In the genomic region with DNA sequence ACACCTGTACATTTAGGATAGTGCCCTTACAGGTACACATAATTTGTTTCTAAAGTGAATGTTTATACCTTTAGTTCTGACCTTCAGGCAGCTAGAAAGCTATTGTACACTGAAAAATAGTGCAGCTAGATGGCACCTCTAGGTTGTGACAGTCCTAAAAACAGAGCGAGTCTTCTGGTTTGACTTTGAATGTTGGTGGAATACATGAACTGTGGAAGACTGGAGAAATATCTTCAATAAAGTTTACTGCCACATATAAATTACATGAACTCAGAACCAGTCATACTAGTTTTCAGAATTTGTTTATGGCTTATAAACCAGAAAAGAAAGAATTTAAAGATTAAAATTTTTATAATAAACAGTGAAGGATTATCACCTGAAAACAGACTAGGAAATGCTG, we compare ENCODE assay signal across 31 cellular contexts.
"Had no signal": no experiment of that assay in that cellular context is flagged by ENCODE, and none has a peak within 500 bp of the region (broad histone marks: within the 10 kb centered on the region; RNA-seq: fewer than 3 reads in every experiment).

No MANE protein-coding gene starts in this region.

- H3K9me3 ChIP-seq: body of pancreas had no signal

- H3K27me3 ChIP-seq: body of pancreas had no signal

- H3K4me3 Mint-ChIP-seq: activated CD4-positive, alpha-beta memory T cell treated with anti-CD3 and anti-CD28 coated beads for 36 hours; activated CD8-positive, alpha-beta memory T cell treated with anti-CD3 and anti-CD28 coated beads, Interleukin-2, amount 10 ng/mL, durations not matched to agents 7 days and 5 days; activated naive CD4-positive, alpha-beta T cell treated with anti-CD3 and anti-CD28 coated beads, Interleukin-2, amount 50 U/mL, for 24 hours; activated naive CD8-positive, alpha-beta T cell treated with anti-CD3 and anti-CD28 coated beads, Interleukin-2, amount 10 ng/mL, durations not matched to agents 7 days and 5 days; central memory CD8-positive, alpha-beta T cell had no signal

- H3K9me3 Mint-ChIP-seq: activated CD4-positive, alpha-beta memory T cell treated with anti-CD3 and anti-CD28 coated beads for 36 hours; activated naive CD4-positive, alpha-beta T cell treated with anti-CD3 and anti-CD28 coated beads, Interleukin-2, amount 50 U/mL, for 24 hours; activated naive CD8-positive, alpha-beta T cell treated with anti-CD3 and anti-CD28 coated beads, Interleukin-2, amount 10 ng/mL, durations not matched to agents 7 days and 5 days; activated T-helper 2 cell treated with anti-CD3 and anti-CD28 coated beads, Interferon-gamma antibody, Interleukin-2, Interleukin-4, amounts not matched to agents 10 μg/mL and 5 μg/mL and 100 μg/mL, durations not matched to agents 14 hours and 24 hours and 36 hours; central memory CD8-positive, alpha-beta T cell had no signal

- H3K27me3 Mint-ChIP-seq: activated CD4-positive, alpha-beta memory T cell treated with anti-CD3 and anti-CD28 coated beads for 36 hours; activated CD8-positive, alpha-beta memory T cell treated with anti-CD3 and anti-CD28 coated beads, Interleukin-2, amount 10 ng/mL, durations not matched to agents 7 days and 5 days; activated naive CD4-positive, alpha-beta T cell treated with anti-CD3 and anti-CD28 coated beads, Interleukin-2, amount 50 U/mL, for 24 hours; activated naive CD8-positive, alpha-beta T cell treated with anti-CD3 and anti-CD28 coated beads, Interleukin-2, amount 10 ng/mL, durations not matched to agents 7 days and 5 days; central memory CD8-positive, alpha-beta T cell had no signal

- H3K27ac Mint-ChIP-seq: activated CD4-positive, alpha-beta memory T cell treated with anti-CD3 and anti-CD28 coated beads for 36 hours; activated CD8-positive, alpha-beta memory T cell treated with anti-CD3 and anti-CD28 coated beads, Interleukin-2, amount 10 ng/mL, durations not matched to agents 7 days and 5 days; activated naive CD4-positive, alpha-beta T cell treated with anti-CD3 and anti-CD28 coated beads, Interleukin-2, amount 50 U/mL, for 24 hours; activated naive CD8-positive, alpha-beta T cell treated with anti-CD3 and anti-CD28 coated beads, Interleukin-2, amount 10 ng/mL, durations not matched to agents 7 days and 5 days; activated T-helper 2 cell treated with anti-CD3 and anti-CD28 coated beads, Interferon-gamma antibody, Interleukin-2, Interleukin-4, amounts not matched to agents 10 μg/mL and 5 μg/mL and 100 μg/mL, durations not matched to agents 14 hours and 24 hours and 36 hours had no signal

- H3K27ac ChIP-seq: body of pancreas, PC-9, RWPE1 had no signal

- DNase-seq: activated CD4-positive, alpha-beta memory T cell treated with anti-CD3 and anti-CD28 coated beads for 36 hours; activated CD4-positive, alpha-beta T cell treated with anti-CD3 and anti-CD28 coated beads, Interleukin-2, amount 50 U/mL, for 1 hour; activated CD8-positive, alpha-beta memory T cell treated with anti-CD3 and anti-CD28 coated beads for 24 hours; activated CD8-positive, alpha-beta memory T cell treated with anti-CD3 and anti-CD28 coated beads, Interleukin-2, amount 10 ng/mL, durations not matched to agents 7 days and 5 days; activated CD8-positive, alpha-beta memory T cell treated with anti-CD3 and anti-CD28 coated beads, Interleukin-2, amount 50 U/mL, for 48 hours; activated gamma-delta T cell; activated naive CD4-positive, alpha-beta T cell treated with Interleukin-2 at 50 U/mL for 16 hours; activated naive CD8-positive, alpha-beta T cell treated with anti-CD3 and anti-CD28 coated beads, Interleukin-2, amount 10 ng/mL, durations not matched to agents 7 days and 5 days; body of pancreas; Kasumi-1; KG1; NCI-H1092 treated with DMSO at 0.1 percent for 48 hours; NCI-H1417; NCI-H146; NCI-H187; NCI-H2029 treated with DMSO at 0.1 percent for 48 hours; NCI-H2107; NCI-H2171; NCI-H510A; NCI-H526; NCI-H748 treated with DMSO at 0.1 percent for 48 hours; NK-92 treated with Interleukin-12 subunit alpha and Interleukin-12 subunit beta, amount 100 ng/mL, for 24 hours; PC-9; SIG-M5; SW 1271; T1000 had no signal

- H3K4me3 ChIP-seq: body of pancreas, PC-9 had no signal

- H3K4me1 ChIP-seq: body of pancreas had no signal

- ATAC-seq: activated CD8-positive, alpha-beta memory T cell treated with anti-CD3 and anti-CD28 coated beads, Interleukin-2, amount 10 ng/mL, durations not matched to agents 7 days and 5 days; body of pancreas; Right ventricle myocardium inferior had no signal

- H3K4me1 Mint-ChIP-seq: activated CD8-positive, alpha-beta memory T cell treated with anti-CD3 and anti-CD28 coated beads, Interleukin-2, amount 10 ng/mL, durations not matched to agents 7 days and 5 days; activated naive CD4-positive, alpha-beta T cell treated with anti-CD3 and anti-CD28 coated beads, Interleukin-2, amount 50 U/mL, for 24 hours; activated naive CD8-positive, alpha-beta T cell treated with anti-CD3 and anti-CD28 coated beads, Interleukin-2, amount 10 ng/mL, durations not matched to agents 7 days and 5 days; central memory CD8-positive, alpha-beta T cell had no signal
